In the genomic region with DNA sequence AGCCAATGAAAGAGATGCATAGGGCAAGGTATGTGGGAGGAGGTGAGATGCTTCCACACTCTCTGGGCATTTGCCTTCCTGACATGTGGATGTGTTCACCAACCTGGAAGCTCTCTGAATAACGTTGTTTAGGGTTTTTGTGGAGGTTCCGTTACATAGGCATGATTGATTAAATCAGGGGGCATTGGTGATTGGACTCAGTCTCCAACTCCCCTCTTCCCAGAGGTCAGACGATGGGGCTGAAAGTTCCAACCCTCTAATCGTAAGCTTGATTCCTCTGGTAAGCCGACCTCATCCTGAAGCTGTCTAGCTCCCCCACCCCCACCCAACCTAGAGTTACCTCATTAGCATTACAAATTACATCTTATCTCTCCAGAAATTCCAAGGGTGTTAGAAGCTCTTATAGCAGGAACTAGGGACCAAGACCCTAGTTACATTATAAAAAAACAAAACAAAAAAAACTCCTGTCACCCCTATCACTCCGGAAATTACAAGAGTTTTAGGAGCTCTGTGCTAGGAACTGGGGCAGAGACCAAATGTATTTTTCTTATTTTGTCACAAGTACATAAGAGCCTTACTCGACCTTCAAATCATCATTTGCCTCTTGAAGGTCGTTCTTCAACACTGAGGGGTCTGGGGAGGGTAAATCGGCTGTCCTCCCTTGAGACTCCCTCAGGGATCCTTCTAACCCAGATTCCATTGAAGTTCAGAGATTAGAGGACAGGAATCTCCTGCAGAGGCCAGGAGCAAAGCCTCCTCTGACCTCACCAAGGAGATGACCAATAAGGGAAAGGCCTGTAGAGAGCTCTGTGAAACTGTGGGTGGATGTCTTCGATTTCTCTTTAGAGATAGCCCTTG, we compare ENCODE assay signal across 1 cellular context.
TF ChIP-seq lines count a peak whose summit lies in the region.

No MANE protein-coding gene starts in this region.

TF ChIP-seq in WTC11, 78 proteins besides CTCF, POLR2A, EP300 and RAD21:
- TF ChIP-seq ESRRA (CRISPR knock-in tag; IDR thresholded peaks at IDR 0.05; ENCODE audit: borderline replicate concordance) (no peak; the same call in 1 of the 2 replicates), ETV6 (CRISPR knock-in tag; IDR thresholded peaks at IDR 0.05) (no peak), ZNF219 (CRISPR knock-in tag; IDR thresholded peaks at IDR 0.05; ENCODE audit: borderline replicate concordance) (no peak), JAZF1 (CRISPR knock-in tag; IDR thresholded peaks at IDR 0.05) (no peak), SP1 (CRISPR knock-in tag; conservative IDR thresholded peaks at IDR 0.05) (no peak), ZNF512 (CRISPR knock-in tag; IDR thresholded peaks at IDR 0.05; ENCODE audit: borderline replicate concordance) (no peak), IRF1 (CRISPR knock-in tag; IDR thresholded peaks at IDR 0.05) (no peak), ZNF416 (CRISPR knock-in tag; IDR thresholded peaks at IDR 0.05) (no peak), SMAD3 (CRISPR knock-in tag; IDR thresholded peaks at IDR 0.05; ENCODE audit: borderline replicate concordance) (no peak), EMX1 (CRISPR knock-in tag; IDR thresholded peaks at IDR 0.05) (no peak)
- TF ChIP-seq, protein P1, sequence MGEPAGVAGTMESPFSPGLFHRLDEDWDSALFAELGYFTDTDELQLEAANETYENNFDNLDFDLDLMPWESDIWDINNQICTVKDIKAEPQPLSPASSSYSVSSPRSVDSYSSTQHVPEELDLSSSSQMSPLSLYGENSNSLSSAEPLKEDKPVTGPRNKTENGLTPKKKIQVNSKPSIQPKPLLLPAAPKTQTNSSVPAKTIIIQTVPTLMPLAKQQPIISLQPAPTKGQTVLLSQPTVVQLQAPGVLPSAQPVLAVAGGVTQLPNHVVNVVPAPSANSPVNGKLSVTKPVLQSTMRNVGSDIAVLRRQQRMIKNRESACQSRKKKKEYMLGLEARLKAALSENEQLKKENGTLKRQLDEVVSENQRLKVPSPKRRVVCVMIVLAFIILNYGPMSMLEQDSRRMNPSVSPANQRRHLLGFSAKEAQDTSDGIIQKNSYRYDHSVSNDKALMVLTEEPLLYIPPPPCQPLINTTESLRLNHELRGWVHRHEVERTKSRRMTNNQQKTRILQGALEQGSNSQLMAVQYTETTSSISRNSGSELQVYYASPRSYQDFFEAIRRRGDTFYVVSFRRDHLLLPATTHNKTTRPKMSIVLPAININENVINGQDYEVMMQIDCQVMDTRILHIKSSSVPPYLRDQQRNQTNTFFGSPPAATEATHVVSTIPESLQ (CRISPR knock-in tag; IDR thresholded peaks at IDR 0.05), result no peak
- TF ChIP-seq, protein P2, sequence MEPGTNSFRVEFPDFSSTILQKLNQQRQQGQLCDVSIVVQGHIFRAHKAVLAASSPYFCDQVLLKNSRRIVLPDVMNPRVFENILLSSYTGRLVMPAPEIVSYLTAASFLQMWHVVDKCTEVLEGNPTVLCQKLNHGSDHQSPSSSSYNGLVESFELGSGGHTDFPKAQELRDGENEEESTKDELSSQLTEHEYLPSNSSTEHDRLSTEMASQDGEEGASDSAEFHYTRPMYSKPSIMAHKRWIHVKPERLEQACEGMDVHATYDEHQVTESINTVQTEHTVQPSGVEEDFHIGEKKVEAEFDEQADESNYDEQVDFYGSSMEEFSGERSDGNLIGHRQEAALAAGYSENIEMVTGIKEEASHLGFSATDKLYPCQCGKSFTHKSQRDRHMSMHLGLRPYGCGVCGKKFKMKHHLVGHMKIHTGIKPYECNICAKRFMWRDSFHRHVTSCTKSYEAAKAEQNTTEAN (CRISPR knock-in tag; IDR thresholded peaks at IDR 0.05), result no peak
- TF ChIP-seq, protein P3, sequence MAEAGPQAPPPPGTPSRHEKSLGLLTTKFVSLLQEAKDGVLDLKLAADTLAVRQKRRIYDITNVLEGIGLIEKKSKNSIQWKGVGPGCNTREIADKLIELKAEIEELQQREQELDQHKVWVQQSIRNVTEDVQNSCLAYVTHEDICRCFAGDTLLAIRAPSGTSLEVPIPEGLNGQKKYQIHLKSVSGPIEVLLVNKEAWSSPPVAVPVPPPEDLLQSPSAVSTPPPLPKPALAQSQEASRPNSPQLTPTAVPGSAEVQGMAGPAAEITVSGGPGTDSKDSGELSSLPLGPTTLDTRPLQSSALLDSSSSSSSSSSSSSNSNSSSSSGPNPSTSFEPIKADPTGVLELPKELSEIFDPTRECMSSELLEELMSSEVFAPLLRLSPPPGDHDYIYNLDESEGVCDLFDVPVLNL (CRISPR knock-in tag; IDR thresholded peaks at IDR 0.05; ENCODE audit: borderline replicate concordance, low read depth), result no peak
- TF ChIP-seq, protein P4, sequence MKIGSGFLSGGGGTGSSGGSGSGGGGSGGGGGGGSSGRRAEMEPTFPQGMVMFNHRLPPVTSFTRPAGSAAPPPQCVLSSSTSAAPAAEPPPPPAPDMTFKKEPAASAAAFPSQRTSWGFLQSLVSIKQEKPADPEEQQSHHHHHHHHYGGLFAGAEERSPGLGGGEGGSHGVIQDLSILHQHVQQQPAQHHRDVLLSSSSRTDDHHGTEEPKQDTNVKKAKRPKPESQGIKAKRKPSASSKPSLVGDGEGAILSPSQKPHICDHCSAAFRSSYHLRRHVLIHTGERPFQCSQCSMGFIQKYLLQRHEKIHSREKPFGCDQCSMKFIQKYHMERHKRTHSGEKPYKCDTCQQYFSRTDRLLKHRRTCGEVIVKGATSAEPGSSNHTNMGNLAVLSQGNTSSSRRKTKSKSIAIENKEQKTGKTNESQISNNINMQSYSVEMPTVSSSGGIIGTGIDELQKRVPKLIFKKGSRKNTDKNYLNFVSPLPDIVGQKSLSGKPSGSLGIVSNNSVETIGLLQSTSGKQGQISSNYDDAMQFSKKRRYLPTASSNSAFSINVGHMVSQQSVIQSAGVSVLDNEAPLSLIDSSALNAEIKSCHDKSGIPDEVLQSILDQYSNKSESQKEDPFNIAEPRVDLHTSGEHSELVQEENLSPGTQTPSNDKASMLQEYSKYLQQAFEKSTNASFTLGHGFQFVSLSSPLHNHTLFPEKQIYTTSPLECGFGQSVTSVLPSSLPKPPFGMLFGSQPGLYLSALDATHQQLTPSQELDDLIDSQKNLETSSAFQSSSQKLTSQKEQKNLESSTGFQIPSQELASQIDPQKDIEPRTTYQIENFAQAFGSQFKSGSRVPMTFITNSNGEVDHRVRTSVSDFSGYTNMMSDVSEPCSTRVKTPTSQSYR (CRISPR knock-in tag; IDR thresholded peaks at IDR 0.05), result no peak
